1 cellular context compared by ENCODE assay signal in genomic region chr7:41315764-41316163, GRCh38.
TF ChIP-seq lines count a peak whose summit lies in the region.

No MANE protein-coding gene starts in this region.

TF ChIP-seq in GM23338, 12 proteins besides CTCF, POLR2A, EP300 and RAD21:
- no peak for TF ChIP-seq ZNF462 (CRISPR knock-in tag; IDR thresholded peaks at IDR 0.05)
- no peak for TF ChIP-seq EZH2 (IDR thresholded peaks at IDR 0.05; ENCODE audit: low read depth, unreplicated experiment)
- no peak for TF ChIP-seq REST (IDR thresholded peaks at IDR 0.05; ENCODE audit: unreplicated experiment)
- TF ChIP-seq STAT1 (IDR thresholded peaks at IDR 0.05; ENCODE audit: unreplicated experiment), result no peak
- no peak for TF ChIP-seq EZH2phosphoT487 (IDR thresholded peaks at IDR 0.05; ENCODE audit: unreplicated experiment)
- TF ChIP-seq ZNF114 (CRISPR knock-in tag; IDR thresholded peaks at IDR 0.05), result no peak
- TF ChIP-seq ETS1 (IDR thresholded peaks at IDR 0.05), result no peak
- no peak for TF ChIP-seq ZNF331 (CRISPR knock-in tag; IDR thresholded peaks at IDR 0.05; ENCODE audit: low read depth)
- TF ChIP-seq POLR2AphosphoS5 (IDR thresholded peaks at IDR 0.05; ENCODE audit: low read depth), result no peak
- TF ChIP-seq CREB1 (CRISPR knock-in tag; IDR thresholded peaks at IDR 0.05; ENCODE audit: low read depth), result no peak
- TF ChIP-seq JUNB (IDR thresholded peaks at IDR 0.05; ENCODE audit: unreplicated experiment), result no peak
- TF ChIP-seq NANOG (IDR thresholded peaks at IDR 0.05; ENCODE audit: borderline replicate concordance), result no peak
